Comparison of ENCODE assay signal across 9 cellular contexts in genomic region chr13:46181799-46182490, GRCh38. TPM values are rescaled to one million over a fixed set of nuclear protein-coding genes. Genes with fewer than 3 reads are reported as not detected.
DNase-seq lines count a peak whose midpoint lies in the region; ATAC-seq, FAIRE-seq and TF ChIP-seq lines count a peak whose summit lies in the region.
"Had no signal": no experiment of that assay in that cellular context is flagged by ENCODE, and none has a peak within 500 bp of the region (broad histone marks: within the 10 kb centered on the region; RNA-seq: fewer than 3 reads in every experiment).

A gene with protein sequence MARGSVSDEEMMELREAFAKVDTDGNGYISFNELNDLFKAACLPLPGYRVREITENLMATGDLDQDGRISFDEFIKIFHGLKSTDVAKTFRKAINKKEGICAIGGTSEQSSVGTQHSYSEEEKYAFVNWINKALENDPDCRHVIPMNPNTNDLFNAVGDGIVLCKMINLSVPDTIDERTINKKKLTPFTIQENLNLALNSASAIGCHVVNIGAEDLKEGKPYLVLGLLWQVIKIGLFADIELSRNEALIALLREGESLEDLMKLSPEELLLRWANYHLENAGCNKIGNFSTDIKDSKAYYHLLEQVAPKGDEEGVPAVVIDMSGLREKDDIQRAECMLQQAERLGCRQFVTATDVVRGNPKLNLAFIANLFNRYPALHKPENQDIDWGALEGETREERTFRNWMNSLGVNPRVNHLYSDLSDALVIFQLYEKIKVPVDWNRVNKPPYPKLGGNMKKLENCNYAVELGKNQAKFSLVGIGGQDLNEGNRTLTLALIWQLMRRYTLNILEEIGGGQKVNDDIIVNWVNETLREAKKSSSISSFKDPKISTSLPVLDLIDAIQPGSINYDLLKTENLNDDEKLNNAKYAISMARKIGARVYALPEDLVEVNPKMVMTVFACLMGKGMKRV (minus strand): TSS chr13:46182177. CDS start chr13:46159662, 22,515 bp downstream.

- ATAC-seq in HG02610 (IDR thresholded peaks at IDR 0.05; ENCODE audit: unreplicated experiment) (peak; percentile 72), heart right ventricle (peak in 6 of 8 donors; percentile 30 to 53 (median 38))
- ATAC-seq: Panc1 had no signal

- FAIRE-seq in GM12891 (lab: Jason Lieb, UNC), result peak; percentile 94
- no peak for FAIRE-seq in D721Med (lab: Jason Lieb, UNC)

- peak within 1 kb of the TSS in 6 of 10 donors; percentile 16 to 61 (median 30) for H3K4me3 ChIP-seq in heart right ventricle

- peak within 1 kb of the TSS in 2 of 10 donors; percentile 42 to 88 for H3K27ac ChIP-seq in heart right ventricle

- peaks cover 0 to 11% (median 0%) of the 10 kb centered on the region in 7 donors for H3K27me3 ChIP-seq in heart right ventricle

- peak; percentile 100 for TF ChIP-seq POLR2A in GM12891 (IDR thresholded peaks at IDR 0.05; ENCODE audit: low read depth, low read length)

- no peak for TF ChIP-seq CTCF in heart right ventricle (IDR thresholded peaks at IDR 0.05)
- TF ChIP-seq CTCF in D721Med (IDR thresholded peaks at IDR 0.05; ENCODE audit: insufficient read depth, missing control alignments), result no peak

- DNase-seq in GM12891 (ENCODE audit: insufficient read length, low spot score) (no peak), NCI-H2029 treated with DMSO at 0.1 percent for 48 hours (lab: John Stamatoyannopoulos, UW) (peak; percentile 54), heart right ventricle (no peak), D721Med (ENCODE audit: insufficient read length, low spot score) (no peak), GOT3 (lab: John Stamatoyannopoulos, UW) (no peak)
- DNase-seq in activated CD8-positive, alpha-beta memory T cell treated with anti-CD3 and anti-CD28 coated beads for 1 hour (ENCODE audit: extremely low read depth in 1 of 2, low read depth in 1 of 2), result peak; percentile 39 to 56
- DNase-seq in stimulated activated CD4-positive, alpha-beta T cell treated with anti-CD3 and anti-CD28 coated beads, Interleukin-4, amount 100 ng/mL, for 1 hour, result peak; percentile 53

- H3K4me1 ChIP-seq in heart right ventricle, result peaks cover 0 to 46% (median 0%) of the 10 kb centered on the region in 9 donors

- no peaks in the 10 kb centered on the region for H3K36me3 ChIP-seq in heart right ventricle

- WGBS in heart right ventricle, 2 donors, result 84 to 88% methylated on average over 8 of the region's 8 CpGs

- H3K9me3 ChIP-seq in heart right ventricle, result no peaks in the 10 kb centered on the region

- intact Hi-C loops in heart right ventricle (cut with DNase I), result no loop called here

TF ChIP-seq in GM12891, 5 proteins besides CTCF, POLR2A, EP300 and RAD21:
- TF ChIP-seq SPI1 (IDR thresholded peaks at IDR 0.05; ENCODE audit: low read depth, low read length), result peak; percentile 99
- peak; percentile 97 for TF ChIP-seq TAF1 (IDR thresholded peaks at IDR 0.05; ENCODE audit: low read depth, low read length)
- no peak for TF ChIP-seq PAX5 (IDR thresholded peaks at IDR 0.05; ENCODE audit: insufficient read depth, low read length, severe bottlenecking)
- TF ChIP-seq POLR2AphosphoS5 (IDR thresholded peaks at IDR 0.05; ENCODE audit: low read depth, low read length), result peak; percentile 99
- peak; percentile 65 for TF ChIP-seq POU2F2 (IDR thresholded peaks at IDR 0.05; ENCODE audit: low read depth, low read length)

RNA-seq across cellular contexts. Expression of the gene that starts here (rescaled TPM):
- 1,208 TPM for polyA plus RNA-seq in GM12891 (2012; ENCODE audit: low read depth, missing spikeins)
- total RNA-seq in heart right ventricle, result 100 to 1,000 TPM in 1 of 10 donors, 10 to 100 TPM in 4, 1 to 10 TPM in 5; 5.5 to 127 (median 10.8) TPM
- 1 to 10 TPM; 3.2 to 6.7 TPM for polyA plus RNA-seq in heart right ventricle

Comparison
In these comparisons a context has a peak if more than half of its experiments do, and no peak if none do; other contexts are left out.
1. DNase-seq: peak in NCI-H2029 treated with DMSO at 0.1 percent for 48 hours (single experiment), activated CD8-positive, alpha-beta memory T cell treated with anti-CD3 and anti-CD28 coated beads for 1 hour (2 of 2) and stimulated activated CD4-positive, alpha-beta T cell treated with anti-CD3 and anti-CD28 coated beads, Interleukin-4, amount 100 ng/mL, for 1 hour (single experiment); none in GM12891 (single experiment), heart right ventricle (0 of 2), D721Med (single experiment) and GOT3 (single experiment).